12 cellular contexts compared by ENCODE assay signal in the genomic region with DNA sequence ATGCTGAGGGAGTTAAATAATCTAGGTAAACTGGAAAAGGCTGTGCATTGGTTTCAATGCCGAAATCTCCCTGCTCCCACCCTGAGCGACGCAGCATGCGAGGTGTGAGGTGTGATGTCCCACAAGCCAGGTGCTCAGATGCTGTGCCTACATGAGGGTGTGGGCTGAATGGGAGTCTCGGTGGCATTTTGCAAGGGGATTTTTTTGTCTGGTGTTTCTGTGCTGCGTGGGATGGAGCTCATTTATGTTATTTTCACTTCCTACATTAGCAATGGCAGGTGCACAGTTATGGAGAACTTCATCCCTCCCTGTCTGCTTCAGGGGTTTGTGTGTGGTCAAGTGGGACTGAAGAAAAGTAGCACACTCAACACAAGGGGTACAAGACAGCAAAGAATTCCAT.
A peak's percentile ranks its signal among the peaks of the same experiment; 100 is the strongest.
DNase-seq lines count a peak whose midpoint lies in the region; ATAC-seq and TF ChIP-seq lines count a peak whose summit lies in the region.
"Had no signal": no experiment of that assay in that cellular context is flagged by ENCODE, and none has a peak within 500 bp of the region (broad histone marks: within the 10 kb centered on the region; RNA-seq: fewer than 3 reads in every experiment).

No MANE protein-coding gene starts in this region.

- peaks cover 38% of the 10 kb centered on the region for H3K4me1 Mint-ChIP-seq in memory B cell
- H3K4me1 Mint-ChIP-seq: natural killer cell had no signal

- peaks cover 5% of the 10 kb centered on the region for H3K36me3 Mint-ChIP-seq in memory B cell
- H3K36me3 Mint-ChIP-seq: natural killer cell had no signal

- ATAC-seq in GM18870 (IDR thresholded peaks at IDR 0.05; ENCODE audit: unreplicated experiment): peak; percentile 81
- peak; percentile 75 for ATAC-seq in GM21529 (IDR thresholded peaks at IDR 0.05; ENCODE audit: unreplicated experiment)
- peak; percentile 82 for ATAC-seq in HG03095 (IDR thresholded peaks at IDR 0.05; ENCODE audit: unreplicated experiment)
- peak; percentile 87 for ATAC-seq in memory B cell (ENCODE audit: low read depth)
- ATAC-seq: natural killer cell had no signal

- TF ChIP-seq CTCF in sigmoid colon (IDR thresholded peaks at IDR 0.05): no peak

- H3K27me3 ChIP-seq in sigmoid colon: no peaks in the 10 kb centered on the region
- H3K27me3 ChIP-seq: cardiac muscle cell had no signal

- no peaks in the 10 kb centered on the region for H3K9me3 ChIP-seq in sigmoid colon

- TF ChIP-seq EP300 in sigmoid colon (IDR thresholded peaks at IDR 0.05): no peak

- no peaks in the 10 kb centered on the region for H3K9me3 Mint-ChIP-seq in memory B cell

- peak overlapping the region; percentile 88 for H3K27ac Mint-ChIP-seq in memory B cell
- H3K27ac Mint-ChIP-seq: natural killer cell had no signal

- H3K4me1 ChIP-seq in sigmoid colon: no peaks in the 10 kb centered on the region

- no peaks in the 10 kb centered on the region for H3K36me3 ChIP-seq in sigmoid colon
- H3K36me3 ChIP-seq: cardiac muscle cell had no signal

- H3K27ac ChIP-seq in sigmoid colon: no peak overlapping the region
- H3K27ac ChIP-seq: cardiac muscle cell had no signal

- TF ChIP-seq POLR2A in sigmoid colon (IDR thresholded peaks at IDR 0.05): no peak

- no peak overlapping the region for H3K4me3 ChIP-seq in sigmoid colon
- H3K4me3 ChIP-seq: cardiac muscle cell had no signal

- peak; percentile 14 to 58 for DNase-seq in memory B cell (ENCODE audit: low spot score in 2 of 2)
- DNase-seq in GDM1 (lab: John Stamatoyannopoulos, UW): no peak
- DNase-seq in sigmoid colon: no peak
- no peak for DNase-seq in foreskin melanocyte
- no peak for DNase-seq in stimulated activated CD4-positive, alpha-beta T cell treated with anti-CD3 and anti-CD28 coated beads, Interleukin-12 subunit alpha, Interleukin-12 subunit beta, amount 100 ng/mL, for 4 hours
- DNase-seq: islet precursor cell, natural killer cell, NCI-H2171 had no signal

- H3K4me3 Mint-ChIP-seq in memory B cell: peak overlapping the region; percentile 28
- H3K4me3 Mint-ChIP-seq: natural killer cell had no signal

- no peaks in the 10 kb centered on the region for H3K27me3 Mint-ChIP-seq in memory B cell

- 78 to 89% methylated on average over 6 of the region's 6 CpGs for WGBS in sigmoid colon, 2 donors

- intact Hi-C loops in sigmoid colon (cut with DNase I): no loop called here

Comparison
In these comparisons a context has a peak if more than half of its experiments do, and no peak if none do; other contexts are left out.
1. DNase-seq: peak in memory B cell (2 of 2); none in GDM1 (single experiment), sigmoid colon (single experiment), foreskin melanocyte (single experiment) and stimulated activated CD4-positive, alpha-beta T cell treated with anti-CD3 and anti-CD28 coated beads, Interleukin-12 subunit alpha, Interleukin-12 subunit beta, amount 100 ng/mL, for 4 hours (single experiment).
2. Peak in every context shown above with its lines, with median percentiles within 50 percentile points of each other: ATAC-seq.